1 cellular context compared by ENCODE assay signal in the genomic region with DNA sequence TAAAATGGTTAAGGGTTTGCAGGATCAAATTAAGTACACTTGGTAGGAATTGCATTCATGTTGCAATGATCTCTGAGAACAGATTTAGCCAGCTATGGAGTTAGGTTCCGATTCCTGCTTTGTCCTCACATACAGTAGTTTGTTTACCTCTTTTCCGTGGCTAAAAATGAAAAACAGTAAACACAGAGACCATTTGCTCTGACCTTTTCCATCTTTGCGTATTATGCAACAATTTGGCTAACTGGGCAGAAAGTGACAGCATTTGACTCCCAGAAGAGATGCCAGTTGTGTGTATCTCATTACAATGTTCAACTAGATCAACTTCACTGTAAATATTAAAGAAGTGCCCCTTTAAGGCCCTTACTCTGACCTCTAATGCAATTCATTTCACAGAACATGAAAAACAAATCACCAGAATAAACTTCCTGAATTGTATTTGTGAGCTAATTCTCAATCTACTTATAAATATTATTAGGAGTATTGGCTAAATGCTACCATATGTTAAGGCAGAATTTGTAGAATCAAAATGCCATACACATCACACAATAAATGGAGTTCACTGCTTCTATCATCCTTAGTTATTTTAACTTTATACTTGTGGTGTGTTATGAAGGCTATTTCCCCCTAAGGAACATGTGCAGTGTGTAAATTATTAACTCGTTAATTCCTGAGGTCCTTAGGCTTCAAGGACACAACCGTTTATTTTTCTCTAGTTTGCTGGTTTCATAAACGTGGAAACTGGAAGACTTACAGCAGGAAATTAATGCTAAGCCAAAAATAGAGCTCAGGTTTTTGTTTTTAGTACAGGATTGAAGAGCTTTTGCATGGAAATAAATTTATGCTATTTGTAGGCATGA.
A peak's percentile ranks its signal among the peaks of the same experiment; 100 is the strongest.
TF ChIP-seq lines count a peak whose summit lies in the region.

No MANE protein-coding gene starts in this region.

TF ChIP-seq in HepG2, 621 proteins besides CTCF, POLR2A, EP300 and RAD21 (continued from another document):
- TF ChIP-seq, protein P1, sequence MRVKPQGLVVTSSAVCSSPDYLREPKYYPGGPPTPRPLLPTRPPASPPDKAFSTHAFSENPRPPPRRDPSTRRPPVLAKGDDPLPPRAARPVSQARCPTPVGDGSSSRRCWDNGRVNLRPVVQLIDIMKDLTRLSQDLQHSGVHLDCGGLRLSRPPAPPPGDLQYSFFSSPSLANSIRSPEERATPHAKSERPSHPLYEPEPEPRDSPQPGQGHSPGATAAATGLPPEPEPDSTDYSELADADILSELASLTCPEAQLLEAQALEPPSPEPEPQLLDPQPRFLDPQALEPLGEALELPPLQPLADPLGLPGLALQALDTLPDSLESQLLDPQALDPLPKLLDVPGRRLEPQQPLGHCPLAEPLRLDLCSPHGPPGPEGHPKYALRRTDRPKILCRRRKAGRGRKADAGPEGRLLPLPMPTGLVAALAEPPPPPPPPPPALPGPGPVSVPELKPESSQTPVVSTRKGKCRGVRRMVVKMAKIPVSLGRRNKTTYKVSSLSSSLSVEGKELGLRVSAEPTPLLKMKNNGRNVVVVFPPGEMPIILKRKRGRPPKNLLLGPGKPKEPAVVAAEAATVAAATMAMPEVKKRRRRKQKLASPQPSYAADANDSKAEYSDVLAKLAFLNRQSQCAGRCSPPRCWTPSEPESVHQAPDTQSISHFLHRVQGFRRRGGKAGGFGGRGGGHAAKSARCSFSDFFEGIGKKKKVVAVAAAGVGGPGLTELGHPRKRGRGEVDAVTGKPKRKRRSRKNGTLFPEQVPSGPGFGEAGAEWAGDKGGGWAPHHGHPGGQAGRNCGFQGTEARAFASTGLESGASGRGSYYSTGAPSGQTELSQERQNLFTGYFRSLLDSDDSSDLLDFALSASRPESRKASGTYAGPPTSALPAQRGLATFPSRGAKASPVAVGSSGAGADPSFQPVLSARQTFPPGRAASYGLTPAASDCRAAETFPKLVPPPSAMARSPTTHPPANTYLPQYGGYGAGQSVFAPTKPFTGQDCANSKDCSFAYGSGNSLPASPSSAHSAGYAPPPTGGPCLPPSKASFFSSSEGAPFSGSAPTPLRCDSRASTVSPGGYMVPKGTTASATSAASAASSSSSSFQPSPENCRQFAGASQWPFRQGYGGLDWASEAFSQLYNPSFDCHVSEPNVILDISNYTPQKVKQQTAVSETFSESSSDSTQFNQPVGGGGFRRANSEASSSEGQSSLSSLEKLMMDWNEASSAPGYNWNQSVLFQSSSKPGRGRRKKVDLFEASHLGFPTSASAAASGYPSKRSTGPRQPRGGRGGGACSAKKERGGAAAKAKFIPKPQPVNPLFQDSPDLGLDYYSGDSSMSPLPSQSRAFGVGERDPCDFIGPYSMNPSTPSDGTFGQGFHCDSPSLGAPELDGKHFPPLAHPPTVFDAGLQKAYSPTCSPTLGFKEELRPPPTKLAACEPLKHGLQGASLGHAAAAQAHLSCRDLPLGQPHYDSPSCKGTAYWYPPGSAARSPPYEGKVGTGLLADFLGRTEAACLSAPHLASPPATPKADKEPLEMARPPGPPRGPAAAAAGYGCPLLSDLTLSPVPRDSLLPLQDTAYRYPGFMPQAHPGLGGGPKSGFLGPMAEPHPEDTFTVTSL (CRISPR knock-in tag; IDR thresholded peaks at IDR 0.05; ENCODE audit: borderline replicate concordance): peak; percentile 51; the same call in 1 of the 2 replicates
- peak; percentile 62; the same call in 1 of the 2 replicates for TF ChIP-seq ZFP90 (CRISPR knock-in tag; IDR thresholded peaks at IDR 0.05; ENCODE audit: borderline replicate concordance)
- TF ChIP-seq CEBPB (IDR thresholded peaks at IDR 0.05; ENCODE audit: borderline replicate concordance, low read depth, low read length): peak; percentile 83
- no peak for TF ChIP-seq ZNF468 (CRISPR knock-in tag; IDR thresholded peaks at IDR 0.05)
- 0 out of 2 replicates have a peak, but pooled peaks have one; percentile 69 for TF ChIP-seq WIZ (CRISPR knock-in tag; IDR thresholded peaks at IDR 0.05)
- peak; percentile 56 for TF ChIP-seq HNF4A (CRISPR knock-in tag; IDR thresholded peaks at IDR 0.05)
- TF ChIP-seq GATAD2A (CRISPR knock-in tag; IDR thresholded peaks at IDR 0.05): peak; percentile 70; the same call in 1 of the 2 replicates
- peak; percentile 40; the same call in 1 of the 2 replicates for TF ChIP-seq SALL1 (CRISPR knock-in tag; IDR thresholded peaks at IDR 0.05)
- TF ChIP-seq, protein P2, sequence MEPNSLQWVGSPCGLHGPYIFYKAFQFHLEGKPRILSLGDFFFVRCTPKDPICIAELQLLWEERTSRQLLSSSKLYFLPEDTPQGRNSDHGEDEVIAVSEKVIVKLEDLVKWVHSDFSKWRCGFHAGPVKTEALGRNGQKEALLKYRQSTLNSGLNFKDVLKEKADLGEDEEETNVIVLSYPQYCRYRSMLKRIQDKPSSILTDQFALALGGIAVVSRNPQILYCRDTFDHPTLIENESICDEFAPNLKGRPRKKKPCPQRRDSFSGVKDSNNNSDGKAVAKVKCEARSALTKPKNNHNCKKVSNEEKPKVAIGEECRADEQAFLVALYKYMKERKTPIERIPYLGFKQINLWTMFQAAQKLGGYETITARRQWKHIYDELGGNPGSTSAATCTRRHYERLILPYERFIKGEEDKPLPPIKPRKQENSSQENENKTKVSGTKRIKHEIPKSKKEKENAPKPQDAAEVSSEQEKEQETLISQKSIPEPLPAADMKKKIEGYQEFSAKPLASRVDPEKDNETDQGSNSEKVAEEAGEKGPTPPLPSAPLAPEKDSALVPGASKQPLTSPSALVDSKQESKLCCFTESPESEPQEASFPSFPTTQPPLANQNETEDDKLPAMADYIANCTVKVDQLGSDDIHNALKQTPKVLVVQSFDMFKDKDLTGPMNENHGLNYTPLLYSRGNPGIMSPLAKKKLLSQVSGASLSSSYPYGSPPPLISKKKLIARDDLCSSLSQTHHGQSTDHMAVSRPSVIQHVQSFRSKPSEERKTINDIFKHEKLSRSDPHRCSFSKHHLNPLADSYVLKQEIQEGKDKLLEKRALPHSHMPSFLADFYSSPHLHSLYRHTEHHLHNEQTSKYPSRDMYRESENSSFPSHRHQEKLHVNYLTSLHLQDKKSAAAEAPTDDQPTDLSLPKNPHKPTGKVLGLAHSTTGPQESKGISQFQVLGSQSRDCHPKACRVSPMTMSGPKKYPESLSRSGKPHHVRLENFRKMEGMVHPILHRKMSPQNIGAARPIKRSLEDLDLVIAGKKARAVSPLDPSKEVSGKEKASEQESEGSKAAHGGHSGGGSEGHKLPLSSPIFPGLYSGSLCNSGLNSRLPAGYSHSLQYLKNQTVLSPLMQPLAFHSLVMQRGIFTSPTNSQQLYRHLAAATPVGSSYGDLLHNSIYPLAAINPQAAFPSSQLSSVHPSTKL (CRISPR knock-in tag; IDR thresholded peaks at IDR 0.05): peak; percentile 28
- TF ChIP-seq EED (CRISPR knock-in tag; IDR thresholded peaks at IDR 0.05): no peak
- 0 out of 2 replicates have a peak, but pooled peaks have one; percentile 38 for TF ChIP-seq YEATS4 (CRISPR knock-in tag; IDR thresholded peaks at IDR 0.05; ENCODE audit: borderline replicate concordance)
- no peak for TF ChIP-seq RCOR2 (CRISPR knock-in tag; IDR thresholded peaks at IDR 0.05)
- TF ChIP-seq, protein P3, sequence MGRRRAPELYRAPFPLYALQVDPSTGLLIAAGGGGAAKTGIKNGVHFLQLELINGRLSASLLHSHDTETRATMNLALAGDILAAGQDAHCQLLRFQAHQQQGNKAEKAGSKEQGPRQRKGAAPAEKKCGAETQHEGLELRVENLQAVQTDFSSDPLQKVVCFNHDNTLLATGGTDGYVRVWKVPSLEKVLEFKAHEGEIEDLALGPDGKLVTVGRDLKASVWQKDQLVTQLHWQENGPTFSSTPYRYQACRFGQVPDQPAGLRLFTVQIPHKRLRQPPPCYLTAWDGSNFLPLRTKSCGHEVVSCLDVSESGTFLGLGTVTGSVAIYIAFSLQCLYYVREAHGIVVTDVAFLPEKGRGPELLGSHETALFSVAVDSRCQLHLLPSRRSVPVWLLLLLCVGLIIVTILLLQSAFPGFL (CRISPR knock-in tag; IDR thresholded peaks at IDR 0.05): no peak
- peak; percentile 28; the same call in 1 of the 2 replicates for TF ChIP-seq PHF21A (CRISPR knock-in tag; IDR thresholded peaks at IDR 0.05)
- no peak for TF ChIP-seq ZNF207 (IDR thresholded peaks at IDR 0.05; ENCODE audit: borderline replicate concordance)
- TF ChIP-seq ZNF781 (CRISPR knock-in tag; IDR thresholded peaks at IDR 0.05; ENCODE audit: borderline replicate concordance, not compliant biosample characterization): no peak
- TF ChIP-seq JUNB (CRISPR knock-in tag; IDR thresholded peaks at IDR 0.05; ENCODE audit: borderline replicate concordance): no peak
- TF ChIP-seq FIP1L1 (IDR thresholded peaks at IDR 0.05; ENCODE audit: borderline replicate concordance, insufficient read depth, low read depth, low read length): no peak
TF ChIP-seq in HepG2: peak in this region for 46.
